Comparison of ENCODE assay signal across 8 cellular contexts in the genomic region with DNA sequence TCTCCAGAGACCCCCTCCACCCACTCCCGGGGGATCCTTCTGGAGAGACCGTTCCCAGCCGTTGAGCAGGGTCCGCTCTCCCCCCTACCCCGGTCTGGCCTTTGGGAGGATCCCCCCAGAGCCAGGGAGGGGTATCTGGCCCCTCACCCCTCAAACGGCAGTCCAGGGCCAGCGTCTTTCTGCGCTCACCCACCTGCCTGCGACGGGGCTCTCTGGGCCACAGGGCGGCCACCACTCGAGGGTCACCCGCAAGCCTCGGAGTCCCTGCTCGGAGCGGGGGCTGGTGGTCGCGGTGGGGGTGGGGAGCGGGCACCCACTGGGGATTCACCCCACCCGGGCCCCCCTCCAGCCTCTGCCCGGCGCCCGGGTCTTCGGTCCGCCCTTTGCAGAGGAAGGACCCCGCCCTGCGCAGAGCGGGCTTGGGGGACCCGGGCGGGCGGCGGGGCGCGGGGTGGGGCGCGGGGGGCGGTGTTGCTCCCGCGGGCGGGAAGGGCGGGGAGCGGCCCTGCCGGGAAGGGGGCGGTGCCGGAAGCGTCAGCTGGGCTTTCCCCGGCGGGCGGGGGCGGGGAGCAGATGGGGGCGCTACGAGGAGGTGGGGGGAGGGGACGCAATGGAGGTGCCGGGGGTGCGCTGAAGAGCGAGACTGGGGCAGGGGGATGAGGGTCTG. TPM values are rescaled to one million over a fixed set of nuclear protein-coding genes. Genes with fewer than 3 reads are reported as not detected.
A peak's percentile ranks its signal among the peaks of the same experiment; 100 is the strongest.
DNase-seq lines count a peak whose midpoint lies in the region; ATAC-seq and TF ChIP-seq lines count a peak whose summit lies in the region.

No MANE protein-coding gene starts in this region.

- peak; percentile 16 for ATAC-seq in Right ventricle myocardium superior (ENCODE audit: poor library complexity)

- peak; percentile 77 for DNase-seq in GM19240 (ENCODE audit: insufficient read length, low spot score)
- peak; percentile 86 to 93 (median 88) for DNase-seq in Peyer's patch
- peak; percentile 75 for DNase-seq in activated gamma-delta T cell treated with Interleukin-2 at 50 U/mL for 16 hours
- peak; percentile 92 for DNase-seq in Right ventricle myocardium superior
- peak; percentile 61 for DNase-seq in putamen (ENCODE audit: low spot score)
- DNase-seq in vagina (ENCODE audit: extremely low spot score in 2 of 2), result no peak
- DNase-seq in superior temporal gyrus (ENCODE audit: extremely low spot score), result no peak
- no peak for DNase-seq in kidney glomerular epithelial cell (lab: John Stamatoyannopoulos, UW)

- H3K4me3 ChIP-seq in Peyer's patch, result peak overlapping the region; percentile 53 to 70 (median 63)
- H3K4me3 ChIP-seq in vagina, result peak overlapping the region; percentile 47 to 67

- H3K27ac ChIP-seq in Peyer's patch, result peak overlapping the region; percentile 89 to 95 (median 90)
- peak overlapping the region; percentile 98 for H3K27ac ChIP-seq in vagina

- no peak for TF ChIP-seq POLR2A in Peyer's patch (IDR thresholded peaks at IDR 0.05)
- TF ChIP-seq POLR2A in vagina (IDR thresholded peaks at IDR 0.05), result no peak

- H3K27me3 ChIP-seq in Peyer's patch (no peaks in the 10 kb centered on the region), vagina (no peaks in the 10 kb centered on the region)

- H3K36me3 ChIP-seq in Peyer's patch (no peaks in the 10 kb centered on the region), vagina (no peaks in the 10 kb centered on the region)

- intact Hi-C loops in Right ventricle myocardium superior (cut with DNase I), result loop anchor here (2.0 to 5.0 kb wide), 2 partner anchors 26 to 37 kb away; a partner anchor contains a TSS
- intact Hi-C loops in vagina (cut with DNase I), result loop anchor here (5.0 kb wide), 2 partner anchors 37 to 572 kb away; a partner anchor contains a TSS

- TF ChIP-seq CTCF in Peyer's patch (IDR thresholded peaks at IDR 0.05) (no peak), vagina (IDR thresholded peaks at IDR 0.05) (no peak)

- H3K9me3 ChIP-seq in Peyer's patch, result no peaks in the 10 kb centered on the region
- H3K9me3 ChIP-seq in vagina, result no peaks in the 10 kb centered on the region

- H3K4me1 ChIP-seq in Peyer's patch, result peaks cover 9 to 64% (median 44%) of the 10 kb centered on the region in 4 donors
- H3K4me1 ChIP-seq in vagina, result peaks cover 66% of the 10 kb centered on the region

RNA-seq across cellular contexts. Expression of a gene that starts 16.6 kb away (rescaled TPM):
- 10 to 100 TPM; 33.3 to 52.0 (median 41.1) TPM for total RNA-seq in Peyer's patch
- 22.1 TPM for total RNA-seq in Right ventricle myocardium superior
- 34.4 TPM for total RNA-seq in vagina

RNA-seq across cellular contexts. Expression of a gene that starts 16.8 kb away (rescaled TPM):
- total RNA-seq in Peyer's patch (10 to 100 TPM; 17.3 to 25.5 (median 22.1) TPM), Right ventricle myocardium superior (13.8 TPM), vagina (21.4 TPM)

RNA-seq across cellular contexts. Expression of a gene that starts 25.5 kb away (rescaled TPM):
- 100 to 1,000 TPM in 2 of 4 donors, 10 to 100 TPM in 2; 66.2 to 142 (median 105) TPM for total RNA-seq in Peyer's patch
- 61.5 TPM for total RNA-seq in Right ventricle myocardium superior
- total RNA-seq in vagina, result 97.2 TPM

Comparison
In these comparisons a context has a peak if more than half of its experiments do, and no peak if none do; other contexts are left out.
1. DNase-seq: peak in GM19240 (single experiment), Peyer's patch (3 of 3), activated gamma-delta T cell treated with Interleukin-2 at 50 U/mL for 16 hours (single experiment), Right ventricle myocardium superior (single experiment) and putamen (single experiment); none in vagina (0 of 2), superior temporal gyrus (single experiment) and kidney glomerular epithelial cell (single experiment).